In the genomic region with DNA sequence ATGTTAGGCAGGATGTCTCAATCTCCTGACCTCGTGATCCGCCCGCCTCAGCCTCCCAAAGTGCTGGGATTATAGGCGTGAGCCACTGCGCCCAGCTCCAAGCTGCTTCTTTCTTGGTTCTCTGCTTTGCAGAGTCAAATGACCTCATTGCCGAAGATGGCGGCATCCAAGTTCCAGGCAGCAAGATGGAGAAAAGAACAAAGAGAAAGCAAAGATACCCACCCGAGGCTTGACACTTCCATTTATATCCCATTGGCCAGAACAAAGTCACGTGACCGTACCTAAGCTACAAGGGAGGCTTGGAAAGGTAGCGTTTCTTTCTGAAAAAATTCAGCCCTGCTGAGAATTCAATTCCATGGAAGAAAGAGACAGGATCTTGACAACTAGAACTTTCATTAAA, we compare ENCODE assay signal across 15 cellular contexts.
DNase-seq lines count a peak whose midpoint lies in the region; TF ChIP-seq lines count a peak whose summit lies in the region.
"Had no signal": no experiment of that assay in that cellular context is flagged by ENCODE, and none has a peak within 500 bp of the region (broad histone marks: within the 10 kb centered on the region; RNA-seq: fewer than 3 reads in every experiment).

No MANE protein-coding gene starts in this region.

- H2AFZ ChIP-seq in mesenchymal stem cell (ENCODE audit: low read depth, low read length), result no peak overlapping the region

- WGBS in mesenchymal stem cell, result 99% methylated on average over 11 of the region's 11 CpGs
- WGBS in suprapubic skin, result 95% methylated on average over 11 of the region's 11 CpGs

- H3K23ac ChIP-seq in mesenchymal stem cell (ENCODE audit: low read length in 2 of 2), result no peak overlapping the region

- H3K4me2 ChIP-seq in mesenchymal stem cell (ENCODE audit: low read length, poor library complexity, severe bottlenecking), result no peak overlapping the region

- peak overlapping the region; percentile 81 for H3K27ac ChIP-seq in mesenchymal stem cell (ENCODE audit: low read length, poor library complexity, severe bottlenecking)
- peak overlapping the region; percentile 39 for H3K27ac ChIP-seq in suprapubic skin

- peaks cover 7% of the 10 kb centered on the region for H3K27me3 Mint-ChIP-seq in brain

- peaks cover 2% of the 10 kb centered on the region for H3K4me1 ChIP-seq in mesenchymal stem cell (ENCODE audit: control insufficient read depth, insufficient read depth, low read depth, low read length)
- peaks cover 9% of the 10 kb centered on the region for H3K4me1 ChIP-seq in suprapubic skin
- H3K4me1 ChIP-seq: pancreas had no signal

- H2AK5ac ChIP-seq in mesenchymal stem cell (ENCODE audit: low read length, severe bottlenecking), result peak overlapping the region; percentile 33

- no peak overlapping the region for H3K9ac ChIP-seq in mesenchymal stem cell (ENCODE audit: low read length)

- peak overlapping the region; percentile 67 for H2BK15ac ChIP-seq in mesenchymal stem cell (ENCODE audit: low read depth, poor library complexity, severe bottlenecking)

- peak overlapping the region; percentile 76 for H4K91ac ChIP-seq in mesenchymal stem cell (ENCODE audit: low read length)

- H3K27me3 ChIP-seq in mesenchymal stem cell (ENCODE audit: control insufficient read depth in 1 of 2, insufficient read depth in 1 of 2, low read length in 2 of 2) (no peaks in the 10 kb centered on the region), suprapubic skin (no peaks in the 10 kb centered on the region)
- H3K27me3 ChIP-seq: pancreas had no signal

- H2BK12ac ChIP-seq in mesenchymal stem cell (ENCODE audit: low read length in 2 of 2), result peak overlapping the region; percentile 69 to 89

- peak overlapping the region in 1 of 2 experiments; percentile 75 for H3K4ac ChIP-seq in mesenchymal stem cell (ENCODE audit: low read depth in 1 of 2, low read length in 2 of 2)

- TF ChIP-seq EP300 in suprapubic skin (IDR thresholded peaks at IDR 0.05), result no peak

- no peaks in the 10 kb centered on the region for H3K36me3 ChIP-seq in mesenchymal stem cell (ENCODE audit: control insufficient read depth in 1 of 2, insufficient read depth in 2 of 2, low read depth in 1 of 2, low read length in 2 of 2)
- no peaks in the 10 kb centered on the region for H3K36me3 ChIP-seq in suprapubic skin
- H3K36me3 ChIP-seq: pancreas, thoracic aorta had no signal

- H3K4me3 ChIP-seq in mesenchymal stem cell (ENCODE audit: insufficient read depth in 1 of 2, low read depth in 1 of 2, low read length in 2 of 2), result no peak overlapping the region
- H3K4me3 ChIP-seq in suprapubic skin, result no peak overlapping the region
- H3K4me3 ChIP-seq: pancreas, thoracic aorta had no signal

- H3K9me3 ChIP-seq in mesenchymal stem cell (ENCODE audit: control insufficient read depth, low read length) (no peaks in the 10 kb centered on the region), suprapubic skin (no peaks in the 10 kb centered on the region)
- H3K9me3 ChIP-seq: pancreas, thoracic aorta had no signal

- H4K8ac ChIP-seq in mesenchymal stem cell (ENCODE audit: low read length), result no peak overlapping the region

- no peak overlapping the region for H3K14ac ChIP-seq in mesenchymal stem cell (ENCODE audit: low read length in 2 of 2)

- peaks cover 21% of the 10 kb centered on the region for H3K4me1 Mint-ChIP-seq in brain
- H3K4me1 Mint-ChIP-seq: activated naive CD8-positive, alpha-beta T cell treated with anti-CD3 and anti-CD28 coated beads for 36 hours had no signal

- DNase-seq in NCI-H2227 (lab: John Stamatoyannopoulos, UW; ENCODE audit: unreplicated experiment) (peak; percentile 13), mesenchymal stem cell (no peak), suprapubic skin (ENCODE audit: low spot score in 2 of 2) (no peak), NOMO-1 treated with dmso at 0.1 percent for 144 hours (lab: John Stamatoyannopoulos, UW; ENCODE audit: unreplicated experiment) (no peak), putamen (ENCODE audit: low spot score) (no peak)
- DNase-seq in stimulated activated CD4-positive, alpha-beta T cell treated with anti-CD3 and anti-CD28 coated beads, Interleukin-2, amount 100 ng/mL, for 48 hours, result no peak
- DNase-seq: activated CD4-positive, alpha-beta T cell treated with anti-CD3 and anti-CD28 coated beads, Interleukin-2, amount 50 U/mL, for 48 hours; activated naive CD8-positive, alpha-beta T cell treated with anti-CD3 and anti-CD28 coated beads for 36 hours; activated T-cell treated with anti-CD3 and anti-CD28 coated beads, Interleukin-2, amount 50 U/mL, for 48 hours; DMS79; NCI-H1694 had no signal

- no peak overlapping the region for H3K4me3 Mint-ChIP-seq in brain
- H3K4me3 Mint-ChIP-seq: activated naive CD8-positive, alpha-beta T cell treated with anti-CD3 and anti-CD28 coated beads for 36 hours; CD14-positive monocyte had no signal

- H3K79me1 ChIP-seq in mesenchymal stem cell (replicated peaks; ENCODE audit: low read length, poor library complexity, severe bottlenecking), result no peaks in the 10 kb centered on the region

- no peak overlapping the region for H2BK5ac ChIP-seq in mesenchymal stem cell (ENCODE audit: low read depth, low read length, poor library complexity, severe bottlenecking)

- no peaks in the 10 kb centered on the region for H3K36me3 Mint-ChIP-seq in brain
- H3K36me3 Mint-ChIP-seq: activated naive CD8-positive, alpha-beta T cell treated with anti-CD3 and anti-CD28 coated beads for 36 hours; CD14-positive monocyte had no signal

- H3K9me3 Mint-ChIP-seq in brain, result peaks cover 0 to 4% (median 0%) of the 10 kb centered on the region in 5 experiments
- H3K9me3 Mint-ChIP-seq: activated naive CD8-positive, alpha-beta T cell treated with anti-CD3 and anti-CD28 coated beads for 36 hours had no signal

- no peak for TF ChIP-seq POLR2A in suprapubic skin (IDR thresholded peaks at IDR 0.05)

- H2BK120ac ChIP-seq in mesenchymal stem cell (ENCODE audit: low read depth, low read length), result peak overlapping the region; percentile 86

- TF ChIP-seq CTCF in brain (conservative IDR thresholded peaks at IDR 0.05) (no peak), suprapubic skin (IDR thresholded peaks at IDR 0.05) (no peak)

- peak overlapping the region in 3 of 5 experiments; percentile 2 to 92 (median 84) for H3K27ac Mint-ChIP-seq in brain
- H3K27ac Mint-ChIP-seq: activated naive CD8-positive, alpha-beta T cell treated with anti-CD3 and anti-CD28 coated beads for 36 hours; CD14-positive monocyte had no signal

- peak overlapping the region in 1 of 2 experiments; percentile 78 for H3K18ac ChIP-seq in mesenchymal stem cell (ENCODE audit: low read depth in 1 of 2, low read length in 2 of 2)
